ENCODE assay signal across 9 cellular contexts in genomic region chr6:42216495-42216894, GRCh38. TPM values are rescaled to one million over a fixed set of nuclear protein-coding genes. Genes with fewer than 3 reads are reported as not detected.
DNase-seq lines count a peak whose midpoint lies in the region; ATAC-seq and TF ChIP-seq lines count a peak whose summit lies in the region.
"Not testable (repeated sequence)": the region's sequence is repeated elsewhere in the genome, so short reads cannot be mapped to it uniquely, and the experiment has no call there.
"Had no signal": no experiment of that assay in that cellular context is flagged by ENCODE, and none has a peak within 500 bp of the region (broad histone marks: within the 10 kb centered on the region; RNA-seq: fewer than 3 reads in every experiment).

No MANE protein-coding gene starts in this region.

- not testable (repeated sequence) for TF ChIP-seq CTCF in MM.1S (IDR thresholded peaks at IDR 0.05; ENCODE audit: low read length); astrocyte of the spinal cord (IDR thresholded peaks at IDR 0.05; ENCODE audit: low read depth, low read length); esophagus squamous epithelium (IDR thresholded peaks at IDR 0.05); right lobe of liver (IDR thresholded peaks at IDR 0.05); parathyroid adenoma (IDR thresholded peaks at IDR 0.05); tibial artery (IDR thresholded peaks at IDR 0.05)

- H3K4me1 ChIP-seq in ES-I3 (ENCODE audit: insufficient read depth, low read length); parathyroid adenoma: not testable (repeated sequence)
- H3K4me1 ChIP-seq in MM.1S (ENCODE audit: low read length) (peaks cover 12% of the 10 kb centered on the region), esophagus squamous epithelium (peaks cover 10 to 77% (median 30%) of the 10 kb centered on the region in 3 donors), right lobe of liver (peaks cover 0 to 16% (median 4%) of the 10 kb centered on the region in 4 donors), tibial artery (peaks cover 0 to 21% (median 7%) of the 10 kb centered on the region in 4 donors)

- TF ChIP-seq POLR2A in esophagus squamous epithelium (IDR thresholded peaks at IDR 0.05); right lobe of liver (IDR thresholded peaks at IDR 0.05): not testable (repeated sequence)

- peaks cover 30% of the 10 kb centered on the region for H3K4me1 Mint-ChIP-seq in activated CD4-positive, alpha-beta T cell treated with anti-CD3 and anti-CD28 coated beads for 36 hours

- H3K27me3 Mint-ChIP-seq in activated CD4-positive, alpha-beta T cell treated with anti-CD3 and anti-CD28 coated beads for 36 hours: not testable (repeated sequence)

- not testable (repeated sequence) for H2AFZ ChIP-seq in MM.1S (ENCODE audit: low read length); parathyroid adenoma

- H3K4me3 Mint-ChIP-seq in activated CD4-positive, alpha-beta T cell treated with anti-CD3 and anti-CD28 coated beads for 36 hours: peak overlapping the region; percentile 100

- not testable (repeated sequence) for H3K36me3 ChIP-seq in ES-I3 (ENCODE audit: insufficient read depth, low read length); MM.1S (replicated peaks; ENCODE audit: insufficient read depth, low read length); parathyroid adenoma (ENCODE audit: control insufficient read depth, insufficient read depth, low read length)
- H3K36me3 ChIP-seq in esophagus squamous epithelium (peaks cover 0 to 27% (median 8%) of the 10 kb centered on the region in 3 donors), right lobe of liver (peaks cover 0 to 19% (median 5%) of the 10 kb centered on the region in 4 donors), tibial artery (peaks cover 20 to 28% (median 23%) of the 10 kb centered on the region in 3 donors)

- peak overlapping the region; percentile 63 for H3K27ac Mint-ChIP-seq in activated CD4-positive, alpha-beta T cell treated with anti-CD3 and anti-CD28 coated beads for 36 hours

- not testable (repeated sequence) for H3K9me3 Mint-ChIP-seq in activated CD4-positive, alpha-beta T cell treated with anti-CD3 and anti-CD28 coated beads for 36 hours (ENCODE audit: low read depth)

- 75 to 83% methylated on average over 11 to 18 of the region's 18 CpGs for WGBS in esophagus squamous epithelium, 2 donors
- WGBS in right lobe of liver (ENCODE audit: insufficient coverage, low coverage, low lambda C conversion rate, missing lambda C conversion rate): 68% methylated on average over 11 of the region's 18 CpGs

- not testable (repeated sequence) for H4K20me1 ChIP-seq in MM.1S (ENCODE audit: insufficient read depth, low read length)

- peak overlapping the region; percentile 89; the same call in 1 of the 2 replicates for H3K4me3 ChIP-seq in MM.1S (ENCODE audit: low read length)
- H3K4me3 ChIP-seq in astrocyte of the spinal cord (ENCODE audit: low read depth, low read length): peak overlapping the region; percentile 93
- H3K4me3 ChIP-seq in esophagus squamous epithelium: peak overlapping the region; percentile 64 to 77 (median 69)
- peak overlapping the region in 2 of 3 donors; percentile 62 to 69 for H3K4me3 ChIP-seq in right lobe of liver
- H3K4me3 ChIP-seq in parathyroid adenoma (ENCODE audit: low read depth, low read length): peak overlapping the region; percentile 86
- peak overlapping the region; percentile 71 to 74 for H3K4me3 ChIP-seq in tibial artery

- in situ Hi-C loops in astrocyte of the spinal cord (cut with HindIII; ENCODE audit: low sequenced_read_pairs): not testable (repeated sequence)

- not testable (repeated sequence) for H3K27ac ChIP-seq in MM.1S (ENCODE audit: low read length); right lobe of liver; parathyroid adenoma
- H3K27ac ChIP-seq in esophagus squamous epithelium (peak overlapping the region in 3 of 4 donors; percentile 83 to 93 (median 92)), tibial artery (peak overlapping the region in 1 of 2 donors; percentile 82)

- H3K79me2 ChIP-seq in MM.1S (ENCODE audit: low read length): peaks cover 39% of the 10 kb centered on the region
- not testable (repeated sequence) for H3K79me2 ChIP-seq in parathyroid adenoma

- DNase-seq in MM.1S; activated CD4-positive, alpha-beta T cell treated with anti-CD3 and anti-CD28 coated beads for 36 hours; astrocyte of the spinal cord (ENCODE audit: low read depth, low spot score); esophagus squamous epithelium (lab: John Stamatoyannopoulos, UW); right lobe of liver; tibial artery: not testable (repeated sequence)

- not testable (repeated sequence) for H3F3A ChIP-seq in MM.1S (ENCODE audit: insufficient read depth, low read length)

- H3K36me3 Mint-ChIP-seq in activated CD4-positive, alpha-beta T cell treated with anti-CD3 and anti-CD28 coated beads for 36 hours (ENCODE audit: low read depth): peaks cover 22% of the 10 kb centered on the region

- not testable (repeated sequence) for H3K27me3 ChIP-seq in MM.1S (replicated peaks; ENCODE audit: insufficient read depth, low read length); esophagus squamous epithelium; right lobe of liver; parathyroid adenoma (ENCODE audit: control insufficient read depth, insufficient read depth, low read length); tibial artery

- H3K9me2 ChIP-seq in MM.1S (replicated peaks; ENCODE audit: insufficient read depth, low read length): not testable (repeated sequence)

- not testable (repeated sequence) for H3K9me3 ChIP-seq in ES-I3 (ENCODE audit: control insufficient read depth, insufficient read depth, low read length); MM.1S (replicated peaks; ENCODE audit: insufficient read depth, low read length); esophagus squamous epithelium; right lobe of liver; parathyroid adenoma (ENCODE audit: control insufficient read depth, low read length); tibial artery

- CTCF ChIA-PET in activated CD4-positive, alpha-beta T cell treated with anti-CD3 and anti-CD28 coated beads for 36 hours (lab: Charles Lee): interaction anchor here (0.8 to 3.8 kb wide), 11 partner anchors 9 to 450 kb away, joined by 3 to 24 read pairs (median 5); partner anchors contain the start of genes GUCA1B and UBR2

- H3K4me2 ChIP-seq in MM.1S (ENCODE audit: low read depth, low read length): peak overlapping the region; percentile 74
- peak overlapping the region; percentile 82 for H3K4me2 ChIP-seq in parathyroid adenoma (ENCODE audit: low read length)

- not testable (repeated sequence) for ATAC-seq in activated CD4-positive, alpha-beta T cell treated with anti-CD3 and anti-CD28 coated beads for 36 hours; right lobe of liver

- intact Hi-C loops in activated CD4-positive, alpha-beta T cell treated with anti-CD3 and anti-CD28 coated beads for 36 hours (cut with DNase I, micrococcal nuclease): loop anchor here (2.0 to 5.0 kb wide), 8 partner anchors 139 to 796 kb away; partner anchors contain the start of genes MEA1 (in 1 of the 2), PRICKLE4 (in 1 of the 2), RPL7L1 (in 1 of the 2) and TBCC (in 1 of the 2)
- intact Hi-C loops in esophagus squamous epithelium (cut with DNase I) (loop anchor here (10.0 kb wide), 1 partner anchor 52 kb away; no protein-coding TSS in a partner anchor), tibial artery (cut with DNase I; ENCODE audit: low total_unique reads) (loop anchor here (5.0 to 10.0 kb wide), 3 partner anchors 142 to 432 kb away; partner anchors contain the start of genes PRICKLE4 and TOMM6)
- intact Hi-C loops in right lobe of liver (cut with DNase I): not testable (repeated sequence)

- POLR2A ChIA-PET in activated CD4-positive, alpha-beta T cell treated with anti-CD3 and anti-CD28 coated beads for 36 hours (lab: Charles Lee): interaction anchor here (0.6 kb wide), 1 partner anchor 508 kb away, joined by 3 read pairs; no protein-coding TSS in a partner anchor

- H3K9ac ChIP-seq in ES-I3 (ENCODE audit: low read depth, low read length) (peak overlapping the region; percentile 100), MM.1S (ENCODE audit: low read length) (peak overlapping the region; percentile 81; the same call in 1 of the 2 replicates)
- H3K9ac ChIP-seq in parathyroid adenoma: not testable (repeated sequence)

RNA-seq across cellular contexts. Expression of gene MRPS10, which starts 1.2 kb away (rescaled TPM):
- total RNA-seq in activated CD4-positive, alpha-beta T cell treated with anti-CD3 and anti-CD28 coated beads for 36 hours: 10 to 100 TPM; 35.2 to 36.2 TPM
- 10 to 100 TPM; 40.3 to 70.3 (median 46.2) TPM for total RNA-seq in esophagus squamous epithelium
- 10 to 100 TPM; 17.7 to 35.3 (median 20.1) TPM for total RNA-seq in right lobe of liver

RNA-seq across cellular contexts. Expression of gene GUCA1B, which starts 21.7 kb away (rescaled TPM):
- total RNA-seq in activated CD4-positive, alpha-beta T cell treated with anti-CD3 and anti-CD28 coated beads for 36 hours: 1 to 10 TPM; 1.0 to 1.5 TPM
- total RNA-seq in esophagus squamous epithelium: 1 to 10 TPM in 1 of 4 donors, under 1 TPM in 3; 0.22 to 2.8 (median 0.61) TPM
- under 1 TPM in 5 of 6 experiments, not detected in 1; 0.25 to 0.93 (median 0.68) TPM for total RNA-seq in right lobe of liver

RNA-seq across cellular contexts. Expression of gene GUCA1A, which starts 43.3 kb away (rescaled TPM):
- not detected for total RNA-seq in activated CD4-positive, alpha-beta T cell treated with anti-CD3 and anti-CD28 coated beads for 36 hours
- total RNA-seq in esophagus squamous epithelium (not detected), right lobe of liver (not detected)
- total RNA-seq: sciatic nerve had no signal
